16 cellular contexts compared by ENCODE assay signal in the genomic region with DNA sequence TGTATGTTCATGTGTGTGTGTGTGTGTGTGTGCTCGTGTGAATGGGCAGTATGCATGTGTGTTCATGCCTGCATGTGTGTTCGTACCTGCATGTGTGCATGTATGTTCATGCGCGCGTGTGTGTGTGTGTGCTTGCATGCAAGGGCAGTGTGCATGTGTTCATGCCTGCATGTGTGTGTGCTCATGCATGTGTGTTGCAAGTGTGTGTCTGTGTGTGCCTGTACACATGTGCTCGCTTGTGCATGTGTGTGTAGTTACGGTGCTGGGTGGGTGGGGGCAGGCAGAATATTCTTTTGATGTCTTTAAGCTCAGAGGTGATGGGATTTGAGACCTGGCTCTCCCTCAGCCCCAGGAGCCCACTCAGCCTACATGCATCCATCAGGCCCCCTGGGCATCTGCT.
A peak's percentile ranks its signal among the peaks of the same experiment; 100 is the strongest.
DNase-seq lines count a peak whose midpoint lies in the region; FAIRE-seq and TF ChIP-seq lines count a peak whose summit lies in the region.
"Had no signal": no experiment of that assay in that cellular context is flagged by ENCODE, and none has a peak within 500 bp of the region (broad histone marks: within the 10 kb centered on the region; RNA-seq: fewer than 3 reads in every experiment).

No MANE protein-coding gene starts in this region.

- peaks cover 3% of the 10 kb centered on the region for H3K9me3 ChIP-seq in WERI-Rb-1 (ENCODE audit: severe bottlenecking)
- peaks cover 0 to 13% (median 0%) of the 10 kb centered on the region in 4 donors for H3K9me3 ChIP-seq in esophagus muscularis mucosa
- H3K9me3 ChIP-seq: A549 had no signal

- no peaks in the 10 kb centered on the region for H3K4me1 Mint-ChIP-seq in osteocyte (ENCODE audit: unreplicated experiment)
- H3K4me1 Mint-ChIP-seq in T-helper 2 cell treated with Interferon-gamma antibody and Interleukin-4, amounts not matched to agents 5 μg/mL and 100 μg/mL, for 36 hours (ENCODE audit: low read depth): no peaks in the 10 kb centered on the region
- H3K4me1 Mint-ChIP-seq: CD8-positive, alpha-beta memory T cell had no signal

- no peak overlapping the region for H3K27ac Mint-ChIP-seq in osteocyte (ENCODE audit: unreplicated experiment)
- no peak overlapping the region for H3K27ac Mint-ChIP-seq in T-helper 2 cell treated with Interferon-gamma antibody and Interleukin-4, amounts not matched to agents 5 μg/mL and 100 μg/mL, for 36 hours
- H3K27ac Mint-ChIP-seq: HFFc6 had no signal

- H3K36me3 ChIP-seq in WERI-Rb-1 (no peaks in the 10 kb centered on the region), bronchial epithelial cell (ENCODE audit: control insufficient read depth, insufficient read depth, low read length) (no peaks in the 10 kb centered on the region), esophagus muscularis mucosa (no peaks in the 10 kb centered on the region)

- no peak overlapping the region for H3K27ac ChIP-seq in WERI-Rb-1
- H3K27ac ChIP-seq in esophagus muscularis mucosa (replicated peaks in 1 of 4): no peak overlapping the region
- H3K27ac ChIP-seq: A549, HL-60 had no signal

- peaks cover 16% of the 10 kb centered on the region for H3K9me3 Mint-ChIP-seq in osteocyte (ENCODE audit: unreplicated experiment)
- H3K9me3 Mint-ChIP-seq in T-helper 2 cell treated with Interferon-gamma antibody and Interleukin-4, amounts not matched to agents 5 μg/mL and 100 μg/mL, for 36 hours: peaks cover 14% of the 10 kb centered on the region

- no peak overlapping the region for H3K4me3 ChIP-seq in WERI-Rb-1 (ENCODE audit: low read depth, low read length)
- no peak overlapping the region for H3K4me3 ChIP-seq in bronchial epithelial cell (ENCODE audit: low read depth, low read length)
- no peak overlapping the region for H3K4me3 ChIP-seq in esophagus muscularis mucosa
- H3K4me3 ChIP-seq: A549 had no signal

- H3K4me3 Mint-ChIP-seq in osteocyte (ENCODE audit: unreplicated experiment): no peak overlapping the region
- H3K4me3 Mint-ChIP-seq in T-helper 2 cell treated with Interferon-gamma antibody and Interleukin-4, amounts not matched to agents 5 μg/mL and 100 μg/mL, for 36 hours: no peak overlapping the region
- H3K4me3 Mint-ChIP-seq: CD8-positive, alpha-beta memory T cell; HFFc6 had no signal

- no peaks in the 10 kb centered on the region for H3K4me1 ChIP-seq in esophagus muscularis mucosa
- H3K4me1 ChIP-seq: A549 had no signal

- DNase-seq in WERI-Rb-1 (peak; percentile 2), bronchial epithelial cell (ENCODE audit: low read depth) (no peak), esophagus muscularis mucosa (ENCODE audit: extremely low spot score) (peak; percentile 78), osteocyte (ENCODE audit: extremely low spot score, unreplicated experiment) (peak; percentile 53), AML-193 (lab: John Stamatoyannopoulos, UW) (no peak), GM12892 (ENCODE audit: insufficient read length) (no peak), COLO668 (lab: John Stamatoyannopoulos, UW; ENCODE audit: unreplicated experiment) (no peak)
- no peak for DNase-seq in T-helper 2 cell treated with Interferon-gamma antibody and Interleukin-4, amounts not matched to agents 5 μg/mL and 100 μg/mL, for 36 hours (ENCODE audit: low spot score)
- DNase-seq: CD8-positive, alpha-beta memory T cell; DMS53; GF-D8; HCEC 1CT; HFFc6 had no signal

- H3K27me3 ChIP-seq in WERI-Rb-1 (ENCODE audit: insufficient read depth, low read depth, severe bottlenecking) (no peaks in the 10 kb centered on the region), bronchial epithelial cell (ENCODE audit: control insufficient read depth, insufficient read depth, low read length) (no peaks in the 10 kb centered on the region), esophagus muscularis mucosa (peaks cover 0 to 42% (median 0%) of the 10 kb centered on the region in 4 donors)

- TF ChIP-seq POLR2A in esophagus muscularis mucosa (IDR thresholded peaks at IDR 0.05; ENCODE audit: low read depth) (no peak), GM12892 (IDR thresholded peaks at IDR 0.05; ENCODE audit: low read depth, low read length) (no peak)

- 91% methylated on average over 7 of the region's 7 CpGs for WGBS in esophagus muscularis mucosa

- peak; percentile 93 for FAIRE-seq in bronchial epithelial cell (lab: Jason Lieb, UNC)
- FAIRE-seq in GM12892 (lab: Jason Lieb, UNC): no peak
- FAIRE-seq: A549, GM18507 had no signal

- H3K27me3 Mint-ChIP-seq in osteocyte (ENCODE audit: unreplicated experiment): no peaks in the 10 kb centered on the region
- H3K27me3 Mint-ChIP-seq in T-helper 2 cell treated with Interferon-gamma antibody and Interleukin-4, amounts not matched to agents 5 μg/mL and 100 μg/mL, for 36 hours (ENCODE audit: low read depth): no peaks in the 10 kb centered on the region

- TF ChIP-seq CTCF in WERI-Rb-1 (IDR thresholded peaks at IDR 0.05; ENCODE audit: low read depth, low read length) (no peak), bronchial epithelial cell (IDR thresholded peaks at IDR 0.05; ENCODE audit: insufficient read depth, low read length, severe bottlenecking) (no peak), esophagus muscularis mucosa (IDR thresholded peaks at IDR 0.05) (no peak), osteocyte (IDR thresholded peaks at IDR 0.05) (no peak)

- intact Hi-C loops in esophagus muscularis mucosa (cut with DNase I): loop anchor here (10.0 kb wide), 1 partner anchor 51 kb away; no protein-coding TSS in a partner anchor

- no peaks in the 10 kb centered on the region for H3K36me3 Mint-ChIP-seq in osteocyte (ENCODE audit: unreplicated experiment)
- no peaks in the 10 kb centered on the region for H3K36me3 Mint-ChIP-seq in T-helper 2 cell treated with Interferon-gamma antibody and Interleukin-4, amounts not matched to agents 5 μg/mL and 100 μg/mL, for 36 hours (ENCODE audit: low read depth)
- H3K36me3 Mint-ChIP-seq: CD8-positive, alpha-beta memory T cell had no signal

- no peak for TF ChIP-seq EP300 in esophagus muscularis mucosa (IDR thresholded peaks at IDR 0.05)

Comparison
In these comparisons a context has a peak if more than half of its experiments do, and no peak if none do; other contexts are left out.
1. DNase-seq: peak in WERI-Rb-1 (single experiment), esophagus muscularis mucosa (single experiment) and osteocyte (single experiment); none in bronchial epithelial cell (single experiment), AML-193 (0 of 2), GM12892 (single experiment), T-helper 2 cell treated with Interferon-gamma antibody and Interleukin-4, amounts not matched to agents 5 μg/mL and 100 μg/mL, for 36 hours (single experiment) and COLO668 (single experiment).